8 cellular contexts compared by ENCODE assay signal in genomic region chr1:234676103-234676594, GRCh38.
DNase-seq lines count a peak whose midpoint lies in the region; ATAC-seq and TF ChIP-seq lines count a peak whose summit lies in the region.

No MANE protein-coding gene starts in this region.

- POLR2A ChIA-PET in CD8-positive, alpha-beta T cell (lab: Charles Lee): no interaction called here

- peak overlapping the region; percentile 80 for H3K4me3 Mint-ChIP-seq in CD8-positive, alpha-beta T cell
- H3K4me3 Mint-ChIP-seq in progenitor cell of endocrine pancreas (ENCODE audit: low read depth): peak overlapping the region; percentile 70

- peak; percentile 80 for ATAC-seq in CD8-positive, alpha-beta T cell
- peak; percentile 61 for ATAC-seq in GM21367 (IDR thresholded peaks at IDR 0.05; ENCODE audit: unreplicated experiment)

- H3K9ac ChIP-seq in Loucy (ENCODE audit: low read depth, low read length, poor library complexity, severe bottlenecking): no peak overlapping the region

- peak in 6 of 7 experiments; percentile 23 to 74 (median 54) for DNase-seq in CD8-positive, alpha-beta T cell
- DNase-seq in SW480 (ENCODE audit: low spot score) (peak; percentile 66), anterior cingulate cortex (lab: John Stamatoyannopoulos, UW) (peak in 56 of 58 donors; percentile 27 to 93 (median 80)), right atrium auricular region (ENCODE audit: low spot score) (peak; percentile 83), progenitor cell of endocrine pancreas (ENCODE audit: low spot score, unreplicated experiment) (peak; percentile 41)

- no peaks in the 10 kb centered on the region for H3K36me3 ChIP-seq in CD8-positive, alpha-beta T cell (ENCODE audit: insufficient read depth, low read length)
- H3K36me3 ChIP-seq in Loucy (ENCODE audit: insufficient read depth, low read length) (no peaks in the 10 kb centered on the region), right atrium auricular region (no peaks in the 10 kb centered on the region), urinary bladder (ENCODE audit: insufficient read depth) (no peaks in the 10 kb centered on the region)

- H3K4me1 Mint-ChIP-seq in CD8-positive, alpha-beta T cell (ENCODE audit: low read depth): peaks cover 11% of the 10 kb centered on the region
- peaks cover 22% of the 10 kb centered on the region for H3K4me1 Mint-ChIP-seq in progenitor cell of endocrine pancreas (ENCODE audit: low read depth)

- peak overlapping the region; percentile 49 for H3K4me2 ChIP-seq in Loucy (ENCODE audit: low read depth, low read length, poor library complexity, severe bottlenecking)

- peak overlapping the region; percentile 82 for H2AFZ ChIP-seq in Loucy (ENCODE audit: low read length)

- WGBS in urinary bladder: 9% methylated on average over 13 of the region's 13 CpGs

- no peaks in the 10 kb centered on the region for H3K36me3 Mint-ChIP-seq in CD8-positive, alpha-beta T cell
- H3K36me3 Mint-ChIP-seq in progenitor cell of endocrine pancreas (ENCODE audit: insufficient read depth): no peaks in the 10 kb centered on the region

- no peak overlapping the region for H3K27ac ChIP-seq in CD8-positive, alpha-beta T cell (ENCODE audit: low read depth, low read length)
- H3K27ac ChIP-seq in right atrium auricular region (peak overlapping the region; percentile 49 to 58), urinary bladder (ENCODE audit: low read depth) (no peak overlapping the region)

- CTCF ChIA-PET in CD8-positive, alpha-beta T cell (lab: Charles Lee): no interaction called here

- H3K27me3 ChIP-seq in CD8-positive, alpha-beta T cell (ENCODE audit: insufficient read depth, low read length): no peaks in the 10 kb centered on the region
- H3K27me3 ChIP-seq in Loucy (ENCODE audit: insufficient read depth, low read length, poor library complexity, severe bottlenecking) (no peaks in the 10 kb centered on the region), right atrium auricular region (no peaks in the 10 kb centered on the region)

- no peaks in the 10 kb centered on the region for H3K79me2 ChIP-seq in Loucy (ENCODE audit: insufficient read depth, low read length)

- H3K9me3 ChIP-seq in CD8-positive, alpha-beta T cell (ENCODE audit: low read length): no peaks in the 10 kb centered on the region
- H3K9me3 ChIP-seq in Loucy (ENCODE audit: insufficient read depth, low read depth, low read length): no peaks in the 10 kb centered on the region
- no peaks in the 10 kb centered on the region for H3K9me3 ChIP-seq in right atrium auricular region

- H3K9me3 Mint-ChIP-seq in CD8-positive, alpha-beta T cell: no peaks in the 10 kb centered on the region
- no peaks in the 10 kb centered on the region for H3K9me3 Mint-ChIP-seq in progenitor cell of endocrine pancreas (ENCODE audit: low read depth)

- no peaks in the 10 kb centered on the region for H3K9me2 ChIP-seq in Loucy (replicated peaks; ENCODE audit: low read depth, low read length)

- peak overlapping the region; percentile 60 for H3K4me3 ChIP-seq in CD8-positive, alpha-beta T cell (ENCODE audit: low read depth, low read length)
- H3K4me3 ChIP-seq in Loucy (ENCODE audit: low read length, poor library complexity, severe bottlenecking): no peak overlapping the region
- H3K4me3 ChIP-seq in right atrium auricular region: peak overlapping the region; percentile 28 to 44
- peak overlapping the region; percentile 4 for H3K4me3 ChIP-seq in urinary bladder (ENCODE audit: low read depth, low read length)

- no peak for TF ChIP-seq CTCF in CD8-positive, alpha-beta T cell (IDR thresholded peaks at IDR 0.05)
- TF ChIP-seq CTCF in Loucy (conservative IDR thresholded peaks at IDR 0.05; ENCODE audit: low read length) (no peak), right atrium auricular region (IDR thresholded peaks at IDR 0.05) (no peak), progenitor cell of endocrine pancreas (IDR thresholded peaks at IDR 0.05; ENCODE audit: unreplicated experiment) (no peak)

- H4K20me1 ChIP-seq in Loucy (ENCODE audit: insufficient read depth, low read length, poor library complexity, severe bottlenecking): no peaks in the 10 kb centered on the region

- H3F3A ChIP-seq in Loucy (ENCODE audit: low read depth): no peaks in the 10 kb centered on the region

- H3K4me1 ChIP-seq in CD8-positive, alpha-beta T cell (ENCODE audit: insufficient read depth, low read length): peaks cover 8% of the 10 kb centered on the region
- H3K4me1 ChIP-seq in Loucy (ENCODE audit: insufficient read depth, low read length, poor library complexity, severe bottlenecking) (peaks cover 4% of the 10 kb centered on the region), right atrium auricular region (no peaks in the 10 kb centered on the region), urinary bladder (ENCODE audit: insufficient read depth) (no peaks in the 10 kb centered on the region)

- intact Hi-C loops in CD8-positive, alpha-beta T cell (cut with DNase I, micrococcal nuclease): loop anchor here (2.0 kb wide), 2 partner anchors 63 to 75 kb away; no protein-coding TSS in a partner anchor

- H3K27me3 Mint-ChIP-seq in CD8-positive, alpha-beta T cell (ENCODE audit: low read depth): no peaks in the 10 kb centered on the region
- no peaks in the 10 kb centered on the region for H3K27me3 Mint-ChIP-seq in progenitor cell of endocrine pancreas

- H3K27ac Mint-ChIP-seq in CD8-positive, alpha-beta T cell: peak overlapping the region; percentile 60
- peak overlapping the region; percentile 23 for H3K27ac Mint-ChIP-seq in progenitor cell of endocrine pancreas

Comparison
In these comparisons a context has a peak if more than half of its experiments do, and no peak if none do; other contexts are left out.
1. H3K27ac ChIP-seq: peak in right atrium auricular region (2 of 2); none in CD8-positive, alpha-beta T cell (single experiment) and urinary bladder (single experiment).
2. Peak in every context shown above with its lines, with median percentiles within 50 percentile points of each other: DNase-seq.